In genomic region chr11:35317253-35317652, GRCh38 we compare ENCODE assay signal across 15 cellular contexts.
DNase-seq lines count a peak whose midpoint lies in the region; ATAC-seq and TF ChIP-seq lines count a peak whose summit lies in the region.
"Had no signal": no experiment of that assay in that cellular context is flagged by ENCODE, and none has a peak within 500 bp of the region (broad histone marks: within the 10 kb centered on the region; RNA-seq: fewer than 3 reads in every experiment).

No MANE protein-coding gene starts in this region.

- CTCF ChIA-PET in WTC11 (lab: Charles Lee) = interaction anchor here (0.7 kb wide), 1 partner anchor 10 kb away, joined by 3 read pairs; no protein-coding TSS in a partner anchor

- DNase-seq in natural killer cell treated with Interleukin-12 subunit alpha and Interleukin-12 subunit beta and Interleukin-15 and Interleukin-18, amount 100 ng/mL, for 72 hours (ENCODE audit: low spot score) = no peak
- no peak for DNase-seq in natural killer cell
- DNase-seq in cerebellar nuclear complex (lab: John Stamatoyannopoulos, UW) = peak; percentile 19 to 38
- no peak for DNase-seq in naive B cell
- no peak for DNase-seq in stimulated activated CD4-positive, alpha-beta T cell treated with anti-CD3 and anti-CD28 coated beads, Interleukin-4, amount 100 ng/mL, for 1 hour
- no peak for DNase-seq in WTC11 (ENCODE audit: low spot score)
- no peak for DNase-seq in NCI-H82 (lab: John Stamatoyannopoulos, UW)
- DNase-seq in islet precursor cell = no peak
- DNase-seq: AML-193; CD4-positive, alpha-beta memory T cell; DMS153; DMS79; GF-D8 had no signal

- peaks cover 0 to 11% of the 10 kb centered on the region in 2 donors for H3K27me3 Mint-ChIP-seq in natural killer cell treated with Interleukin-12 subunit alpha and Interleukin-12 subunit beta and Interleukin-15 and Interleukin-18, amount 100 ng/mL, for 72 hours
- H3K27me3 Mint-ChIP-seq in natural killer cell (ENCODE audit: low read depth in 2 of 2) (peaks cover 5% of the 10 kb centered on the region in 2 donors), naive B cell (no peaks in the 10 kb centered on the region), WTC11 (ENCODE audit: low read depth) (0 out of 2 replicates have a peak, but pooled peaks cover 5% of the 10 kb centered on the region)
- H3K27me3 Mint-ChIP-seq: CD4-positive, alpha-beta memory T cell had no signal

- H3K9me3 Mint-ChIP-seq in natural killer cell treated with Interleukin-12 subunit alpha and Interleukin-12 subunit beta and Interleukin-15 and Interleukin-18, amount 100 ng/mL, for 72 hours = no peaks in the 10 kb centered on the region
- H3K9me3 Mint-ChIP-seq in natural killer cell (no peaks in the 10 kb centered on the region), naive B cell (no peaks in the 10 kb centered on the region), WTC11 (no peaks in the 10 kb centered on the region)
- H3K9me3 Mint-ChIP-seq: CD14-positive monocyte had no signal

- H3K27ac Mint-ChIP-seq in natural killer cell treated with Interleukin-12 subunit alpha and Interleukin-12 subunit beta and Interleukin-15 and Interleukin-18, amount 100 ng/mL, for 72 hours = peak overlapping the region; percentile 2 to 63
- H3K27ac Mint-ChIP-seq in natural killer cell (no peak overlapping the region), naive B cell (peak overlapping the region in 4 of 6 donors; percentile 14 to 56 (median 35)), WTC11 (no peak overlapping the region)

- no peaks in the 10 kb centered on the region for H3K36me3 Mint-ChIP-seq in natural killer cell treated with Interleukin-12 subunit alpha and Interleukin-12 subunit beta and Interleukin-15 and Interleukin-18, amount 100 ng/mL, for 72 hours
- H3K36me3 Mint-ChIP-seq in natural killer cell (no peaks in the 10 kb centered on the region), naive B cell (no peaks in the 10 kb centered on the region), WTC11 (no peaks in the 10 kb centered on the region)
- H3K36me3 Mint-ChIP-seq: CD14-positive monocyte; CD4-positive, alpha-beta memory T cell had no signal

- intact Hi-C loops in natural killer cell (cut with micrococcal nuclease) = no loop called here

- no peak overlapping the region for H3K4me3 Mint-ChIP-seq in natural killer cell treated with Interleukin-12 subunit alpha and Interleukin-12 subunit beta and Interleukin-15 and Interleukin-18, amount 100 ng/mL, for 72 hours
- H3K4me3 Mint-ChIP-seq in natural killer cell = no peak overlapping the region
- peak overlapping the region in 2 of 8 donors; percentile 11 to 41 for H3K4me3 Mint-ChIP-seq in naive B cell
- H3K4me3 Mint-ChIP-seq in WTC11 = no peak overlapping the region
- H3K4me3 Mint-ChIP-seq: CD14-positive monocyte; CD4-positive, alpha-beta memory T cell had no signal

- H3K4me1 Mint-ChIP-seq in natural killer cell treated with Interleukin-12 subunit alpha and Interleukin-12 subunit beta and Interleukin-15 and Interleukin-18, amount 100 ng/mL, for 72 hours (ENCODE audit: low read depth in 2 of 2) = peaks cover 12 to 17% of the 10 kb centered on the region in 2 donors
- H3K4me1 Mint-ChIP-seq in natural killer cell (no peaks in the 10 kb centered on the region), naive B cell (peaks cover 29 to 62% (median 56%) of the 10 kb centered on the region in 3 donors), WTC11 (peaks cover 27% of the 10 kb centered on the region)

- ATAC-seq in natural killer cell treated with Interleukin-12 subunit alpha and Interleukin-12 subunit beta and Interleukin-15 and Interleukin-18, amount 100 ng/mL, for 72 hours = no peak
- ATAC-seq in natural killer cell = no peak
- no peak for ATAC-seq in naive B cell (ENCODE audit: low read depth in 2 of 2)
- ATAC-seq in WTC11 = no peak
- ATAC-seq: A549 had no signal

- POLR2A ChIA-PET in WTC11 (lab: Charles Lee) = no interaction called here

- TF ChIP-seq CTCF in natural killer cell (IDR thresholded peaks at IDR 0.05) (no peak), WTC11 (IDR thresholded peaks at IDR 0.05) (no peak)

TF ChIP-seq in WTC11, 78 proteins besides CTCF, POLR2A, EP300 and RAD21:
- TF ChIP-seq GTF2I (CRISPR knock-in tag; conservative IDR thresholded peaks at IDR 0.05) (no peak), FOXP1 (CRISPR knock-in tag; IDR thresholded peaks at IDR 0.05; ENCODE audit: borderline replicate concordance) (no peak), KAT7 (CRISPR knock-in tag; IDR thresholded peaks at IDR 0.05; ENCODE audit: borderline replicate concordance) (no peak), NR1H2 (CRISPR knock-in tag; IDR thresholded peaks at IDR 0.05) (no peak), ZNF232 (CRISPR knock-in tag; IDR thresholded peaks at IDR 0.05) (no peak), CBFB (CRISPR knock-in tag; IDR thresholded peaks at IDR 0.05; ENCODE audit: low read depth) (no peak), ZNF121 (CRISPR knock-in tag; IDR thresholded peaks at IDR 0.05) (no peak), HMGA2 (CRISPR knock-in tag; IDR thresholded peaks at IDR 0.05) (no peak), NR2C2 (CRISPR knock-in tag; IDR thresholded peaks at IDR 0.05) (no peak), ZBTB21 (CRISPR knock-in tag; IDR thresholded peaks at IDR 0.05; ENCODE audit: borderline replicate concordance) (no peak), ATF6 (CRISPR knock-in tag; IDR thresholded peaks at IDR 0.05) (no peak), TEAD4 (CRISPR knock-in tag; IDR thresholded peaks at IDR 0.05) (no peak)

Comparison
In these comparisons a context has a peak if more than half of its experiments do, and no peak if none do; other contexts are left out.
1. H3K27ac Mint-ChIP-seq: peak in natural killer cell treated with Interleukin-12 subunit alpha and Interleukin-12 subunit beta and Interleukin-15 and Interleukin-18, amount 100 ng/mL, for 72 hours (2 of 2) and naive B cell (4 of 6); none in natural killer cell (0 of 2) and WTC11 (single experiment).
2. DNase-seq: peak in cerebellar nuclear complex (2 of 2); none in natural killer cell treated with Interleukin-12 subunit alpha and Interleukin-12 subunit beta and Interleukin-15 and Interleukin-18, amount 100 ng/mL, for 72 hours (single experiment), natural killer cell (single experiment), naive B cell (single experiment), stimulated activated CD4-positive, alpha-beta T cell treated with anti-CD3 and anti-CD28 coated beads, Interleukin-4, amount 100 ng/mL, for 1 hour (single experiment), WTC11 (single experiment), NCI-H82 (single experiment) and islet precursor cell (single experiment).